In genomic region chr2:128354731-128355470, GRCh38 we compare ENCODE assay signal across 1 cellular context.
TF ChIP-seq lines count a peak whose summit lies in the region.

No MANE protein-coding gene starts in this region.

TF ChIP-seq in K562, 482 proteins besides CTCF, POLR2A, EP300 and RAD21:
- TF ChIP-seq, protein P1, sequence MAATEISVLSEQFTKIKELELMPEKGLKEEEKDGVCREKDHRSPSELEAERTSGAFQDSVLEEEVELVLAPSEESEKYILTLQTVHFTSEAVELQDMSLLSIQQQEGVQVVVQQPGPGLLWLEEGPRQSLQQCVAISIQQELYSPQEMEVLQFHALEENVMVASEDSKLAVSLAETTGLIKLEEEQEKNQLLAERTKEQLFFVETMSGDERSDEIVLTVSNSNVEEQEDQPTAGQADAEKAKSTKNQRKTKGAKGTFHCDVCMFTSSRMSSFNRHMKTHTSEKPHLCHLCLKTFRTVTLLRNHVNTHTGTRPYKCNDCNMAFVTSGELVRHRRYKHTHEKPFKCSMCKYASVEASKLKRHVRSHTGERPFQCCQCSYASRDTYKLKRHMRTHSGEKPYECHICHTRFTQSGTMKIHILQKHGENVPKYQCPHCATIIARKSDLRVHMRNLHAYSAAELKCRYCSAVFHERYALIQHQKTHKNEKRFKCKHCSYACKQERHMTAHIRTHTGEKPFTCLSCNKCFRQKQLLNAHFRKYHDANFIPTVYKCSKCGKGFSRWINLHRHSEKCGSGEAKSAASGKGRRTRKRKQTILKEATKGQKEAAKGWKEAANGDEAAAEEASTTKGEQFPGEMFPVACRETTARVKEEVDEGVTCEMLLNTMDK (IDR thresholded peaks at IDR 0.05; ENCODE audit: borderline replicate concordance, insufficient read depth, low read depth, low read length, poor library complexity, severe bottlenecking) = no peak
- TF ChIP-seq ZNF79 (CRISPR knock-in tag; IDR thresholded peaks at IDR 0.05; ENCODE audit: low read depth) (no peak), KDM2B (CRISPR knock-in tag; IDR thresholded peaks at IDR 0.05) (no peak), EHMT2 (IDR thresholded peaks at IDR 0.05) (no peak), BRCA1 (IDR thresholded peaks at IDR 0.05) (no peak), BRCA1 (CRISPR knock-in tag; IDR thresholded peaks at IDR 0.05) (no peak), ZBTB8A (IDR thresholded peaks at IDR 0.05; ENCODE audit: partially characterized antibody) (no peak), PHTF2 (CRISPR knock-in tag; IDR thresholded peaks at IDR 0.05) (no peak), RAD51 (IDR thresholded peaks at IDR 0.05; ENCODE audit: borderline replicate concordance, low read depth) (no peak), U2AF2 (optimal IDR thresholded peaks at IDR 0.05; ENCODE audit: low read depth, low read length) (no peak), MBD1 (CRISPR knock-in tag; IDR thresholded peaks at IDR 0.05) (no peak), TAF9B (IDR thresholded peaks at IDR 0.05; ENCODE audit: partially characterized antibody) (no peak), ZZZ3 (IDR thresholded peaks at IDR 0.05) (no peak), DMBX1 (CRISPR knock-in tag; IDR thresholded peaks at IDR 0.05; ENCODE audit: borderline replicate concordance) (no peak), KLF1 (tag; IDR thresholded peaks at IDR 0.05) (no peak), CGGBP1 (CRISPR knock-in tag; IDR thresholded peaks at IDR 0.05) (no peak), SMARCB1 (IDR thresholded peaks at IDR 0.05; ENCODE audit: insufficient read length, low read depth) (no peak)
- TF ChIP-seq, protein P2, sequence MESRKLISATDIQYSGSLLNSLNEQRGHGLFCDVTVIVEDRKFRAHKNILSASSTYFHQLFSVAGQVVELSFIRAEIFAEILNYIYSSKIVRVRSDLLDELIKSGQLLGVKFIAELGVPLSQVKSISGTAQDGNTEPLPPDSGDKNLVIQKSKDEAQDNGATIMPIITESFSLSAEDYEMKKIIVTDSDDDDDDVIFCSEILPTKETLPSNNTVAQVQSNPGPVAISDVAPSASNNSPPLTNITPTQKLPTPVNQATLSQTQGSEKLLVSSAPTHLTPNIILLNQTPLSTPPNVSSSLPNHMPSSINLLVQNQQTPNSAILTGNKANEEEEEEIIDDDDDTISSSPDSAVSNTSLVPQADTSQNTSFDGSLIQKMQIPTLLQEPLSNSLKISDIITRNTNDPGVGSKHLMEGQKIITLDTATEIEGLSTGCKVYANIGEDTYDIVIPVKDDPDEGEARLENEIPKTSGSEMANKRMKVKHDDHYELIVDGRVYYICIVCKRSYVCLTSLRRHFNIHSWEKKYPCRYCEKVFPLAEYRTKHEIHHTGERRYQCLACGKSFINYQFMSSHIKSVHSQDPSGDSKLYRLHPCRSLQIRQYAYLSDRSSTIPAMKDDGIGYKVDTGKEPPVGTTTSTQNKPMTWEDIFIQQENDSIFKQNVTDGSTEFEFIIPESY (CRISPR knock-in tag; IDR thresholded peaks at IDR 0.05) = no peak
